In the genomic region with DNA sequence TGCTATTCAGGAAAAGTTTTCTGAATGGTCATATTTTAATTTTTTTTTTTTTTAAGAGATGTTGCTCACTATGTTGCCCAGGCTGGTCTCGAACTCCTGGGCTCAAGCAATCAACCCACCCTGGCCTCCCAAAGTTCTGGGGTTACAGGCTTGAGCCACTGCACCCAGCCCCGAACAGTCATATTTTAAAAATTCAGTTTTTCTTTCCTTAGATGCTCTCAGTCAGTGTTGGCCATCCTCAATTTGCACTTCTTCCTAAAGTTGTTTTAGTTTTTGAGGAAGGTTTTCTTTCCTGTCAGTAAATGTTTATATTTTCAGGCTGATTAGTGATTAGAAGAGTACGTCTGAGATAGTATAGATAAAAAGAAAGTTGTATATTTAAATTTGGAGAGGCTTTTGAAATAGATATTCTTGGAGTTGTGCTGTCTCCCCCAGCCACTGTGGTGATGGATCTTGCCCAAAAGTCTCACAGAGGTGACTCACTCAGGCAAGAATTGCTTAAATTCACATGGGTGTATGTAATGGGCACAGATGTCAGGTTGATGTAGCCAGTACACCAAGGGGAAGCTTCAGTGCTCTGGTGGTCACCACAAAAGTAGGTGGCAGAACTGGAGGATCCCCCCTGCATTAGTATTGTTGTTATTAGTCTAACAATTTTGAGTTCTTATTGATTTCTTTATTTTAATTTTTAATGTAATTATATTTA, we compare ENCODE assay signal across 16 cellular contexts.
A peak's percentile ranks its signal among the peaks of the same experiment; 100 is the strongest.
DNase-seq lines count a peak whose midpoint lies in the region; TF ChIP-seq lines count a peak whose summit lies in the region.
"Had no signal": no experiment of that assay in that cellular context is flagged by ENCODE, and none has a peak within 500 bp of the region (broad histone marks: within the 10 kb centered on the region; RNA-seq: fewer than 3 reads in every experiment).

No MANE protein-coding gene starts in this region.

- H3K9ac ChIP-seq in adipocyte (ENCODE audit: low read length) = no peak overlapping the region

- DNase-seq in AG08395 (ENCODE audit: low spot score) (peak; percentile 74), HT1080 (ENCODE audit: low read depth) (peak; percentile 63), adipocyte (ENCODE audit: low read depth) (peak; percentile 84), foreskin fibroblast (peak; percentile 41 to 84), cardiac septum (ENCODE audit: low spot score) (no peak), NCI-H2107 (lab: John Stamatoyannopoulos, UW) (no peak), KG1 (lab: John Stamatoyannopoulos, UW) (no peak), DMS53 (lab: John Stamatoyannopoulos, UW) (no peak)
- DNase-seq: activated naive CD4-positive, alpha-beta T cell treated with anti-CD3 and anti-CD28 coated beads for 36 hours; DMS79 treated with DMSO at 0.1 percent for 48 hours; foreskin melanocyte; NCI-H1417 treated with DMSO at 0.1 percent for 48 hours; NCI-H446; retina; stimulated activated CD4-positive, alpha-beta T cell treated with anti-CD3 and anti-CD28 coated beads, Interleukin-2, amount 100 ng/mL, for 48 hours had no signal

- H3K4me1 ChIP-seq in adipocyte (ENCODE audit: control insufficient read depth, insufficient read depth, low read length) = peaks cover 3% of the 10 kb centered on the region
- H3K4me1 ChIP-seq: HAP-1 had no signal

- H3K36me3 ChIP-seq in adipocyte (ENCODE audit: control insufficient read depth, insufficient read depth, low read length, severe bottlenecking) = no peaks in the 10 kb centered on the region
- H3K36me3 ChIP-seq: HAP-1 had no signal

- H3K4me3 ChIP-seq in adipocyte (ENCODE audit: low read length) (no peak overlapping the region), foreskin fibroblast (ENCODE audit: low read depth in 1 of 2, low read length in 2 of 2) (no peak overlapping the region)
- H3K4me3 ChIP-seq: HAP-1 had no signal

- H3K27me3 ChIP-seq in adipocyte (replicated peaks; ENCODE audit: control insufficient read depth, insufficient read depth, low read length) = no peaks in the 10 kb centered on the region

- TF ChIP-seq CTCF in foreskin fibroblast (IDR thresholded peaks at IDR 0.05; ENCODE audit: low read depth, low read length) = no peak

- no peaks in the 10 kb centered on the region for H3K9me3 ChIP-seq in adipocyte (ENCODE audit: control insufficient read depth, low read length)
- H3K9me3 ChIP-seq: HAP-1 had no signal

- intact Hi-C loops in cardiac septum (cut with DNase I) = no loop called here

Comparison
In these comparisons a context has a peak if more than half of its experiments do, and no peak if none do; other contexts are left out.
1. DNase-seq: peak in AG08395 (single experiment), HT1080 (single experiment), adipocyte (single experiment) and foreskin fibroblast (2 of 2); none in cardiac septum (single experiment), NCI-H2107 (single experiment), KG1 (single experiment) and DMS53 (single experiment).